39 cellular contexts compared by ENCODE assay signal in genomic region chr10:25724241-25724640, GRCh38.
"Had no signal": no experiment of that assay in that cellular context is flagged by ENCODE, and none has a peak within 500 bp of the region (broad histone marks: within the 10 kb centered on the region; RNA-seq: fewer than 3 reads in every experiment).

No MANE protein-coding gene starts in this region.

- H3K27me3 Mint-ChIP-seq: central memory CD8-positive, alpha-beta T cell had no signal

- FAIRE-seq: astrocyte, bronchial epithelial cell had no signal

- H3K27me3 ChIP-seq: adrenal gland, ascending aorta, body of pancreas, brain microvascular endothelial cell, breast epithelium, cardiac muscle cell had no signal

- H3K9me3 ChIP-seq: adrenal gland, ascending aorta, body of pancreas, breast epithelium had no signal

- H3K27ac Mint-ChIP-seq: activated naive CD4-positive, alpha-beta T cell treated with anti-CD3 and anti-CD28 coated beads for 36 hours; activated naive CD4-positive, alpha-beta T cell treated with anti-CD3 and anti-CD28 coated beads, Interleukin-2, amount 10 ng/mL, durations not matched to agents 7 days and 5 days; activated naive CD4-positive, alpha-beta T cell treated with anti-CD3 and anti-CD28 coated beads, Interleukin-2, amount 50 U/mL, for 24 hours; activated naive CD4-positive, alpha-beta T cell treated with anti-CD3 and anti-CD28 coated beads, Interleukin-2, amount 50 U/mL, for 72 hours; activated naive CD8-positive, alpha-beta T cell; activated naive CD8-positive, alpha-beta T cell treated with anti-CD3 and anti-CD28 coated beads for 36 hours; activated naive CD8-positive, alpha-beta T cell treated with anti-CD3 and anti-CD28 coated beads, Interleukin-2, amount 10 ng/mL, durations not matched to agents 7 days and 5 days; activated naive CD8-positive, alpha-beta T cell treated with anti-CD3 and anti-CD28 coated beads, Interleukin-2, amount 50 U/mL, for 24 hours; activated T-cell treated with anti-CD3 and anti-CD28 coated beads, Interleukin-2, amount 50 U/mL, for 24 hours; activated T-cell treated with anti-CD3 and anti-CD28 coated beads, Interleukin-2, amount 50 U/mL, for 72 hours; activated T-helper 1 cell treated with anti-CD3 and anti-CD28 coated beads, Interleukin-12 subunit alpha, Interleukin-12 subunit beta, Interleukin-2, Interleukin-4 antibody, amounts not matched to agents 30 ng/mL and 10 ng/mL and 1 ng/mL, durations not matched to agents 14 hours and 24 hours and 36 hours; activated T-helper 17 cell treated with anti-CD3 and anti-CD28 coated beads, Interleukin-2, amount 50 U/mL, for 72 hours; activated T-helper 2 cell treated with anti-CD3 and anti-CD28 coated beads, Interferon-gamma antibody, Interleukin-2, Interleukin-4, amounts not matched to agents 10 μg/mL and 5 μg/mL and 100 μg/mL, durations not matched to agents 14 hours and 24 hours and 36 hours; brain had no signal

- H3K36me3 Mint-ChIP-seq: activated naive CD4-positive, alpha-beta T cell treated with anti-CD3 and anti-CD28 coated beads, Interleukin-2, amount 10 ng/mL, durations not matched to agents 7 days and 5 days; activated naive CD4-positive, alpha-beta T cell treated with anti-CD3 and anti-CD28 coated beads, Interleukin-2, amount 50 U/mL, for 24 hours; activated naive CD4-positive, alpha-beta T cell treated with anti-CD3 and anti-CD28 coated beads, Interleukin-2, amount 50 U/mL, for 72 hours; activated naive CD8-positive, alpha-beta T cell; activated naive CD8-positive, alpha-beta T cell treated with anti-CD3 and anti-CD28 coated beads for 36 hours; activated naive CD8-positive, alpha-beta T cell treated with anti-CD3 and anti-CD28 coated beads, Interleukin-2, amount 10 ng/mL, durations not matched to agents 7 days and 5 days; brain had no signal

- H3K4me1 ChIP-seq: adrenal gland, ascending aorta, body of pancreas, breast epithelium had no signal

- ATAC-seq: activated naive CD4-positive, alpha-beta T cell treated with anti-CD3 and anti-CD28 coated beads, Interleukin-2, amount 50 U/mL, for 72 hours; activated naive CD8-positive, alpha-beta T cell treated with anti-CD3 and anti-CD28 coated beads, Interleukin-2, amount 50 U/mL, for 24 hours; activated T-cell treated with anti-CD3 and anti-CD28 coated beads, Interleukin-2, amount 50 U/mL, for 4 hours; activated T-cell treated with anti-CD3 and anti-CD28 coated beads, Interleukin-2, amount 50 U/mL, for 72 hours; activated T-helper 17 cell treated with anti-CD3 and anti-CD28 coated beads, Interleukin-2, amount 50 U/mL, for 72 hours; body of pancreas had no signal

- H3K36me3 ChIP-seq: adrenal gland, ascending aorta, brain microvascular endothelial cell, breast epithelium, cardiac muscle cell had no signal

- H3K27ac ChIP-seq: adrenal gland, ascending aorta, body of pancreas, brain microvascular endothelial cell, breast epithelium, cardiac muscle cell had no signal

- H3K4me3 ChIP-seq: adrenal gland, ascending aorta, body of pancreas, breast epithelium, cardiac muscle cell had no signal

- H3K9me3 Mint-ChIP-seq: activated naive CD4-positive, alpha-beta T cell treated with anti-CD3 and anti-CD28 coated beads for 36 hours; activated naive CD4-positive, alpha-beta T cell treated with anti-CD3 and anti-CD28 coated beads, Interleukin-2, amount 10 ng/mL, durations not matched to agents 7 days and 5 days; activated naive CD4-positive, alpha-beta T cell treated with anti-CD3 and anti-CD28 coated beads, Interleukin-2, amount 50 U/mL, for 24 hours; activated naive CD4-positive, alpha-beta T cell treated with anti-CD3 and anti-CD28 coated beads, Interleukin-2, amount 50 U/mL, for 72 hours; activated naive CD8-positive, alpha-beta T cell treated with anti-CD3 and anti-CD28 coated beads for 36 hours; activated naive CD8-positive, alpha-beta T cell treated with anti-CD3 and anti-CD28 coated beads, Interleukin-2, amount 10 ng/mL, durations not matched to agents 7 days and 5 days; activated naive CD8-positive, alpha-beta T cell treated with anti-CD3 and anti-CD28 coated beads, Interleukin-2, amount 50 U/mL, for 24 hours; activated T-cell treated with anti-CD3 and anti-CD28 coated beads, Interleukin-2, amount 50 U/mL, for 24 hours; activated T-cell treated with anti-CD3 and anti-CD28 coated beads, Interleukin-2, amount 50 U/mL, for 4 hours; activated T-cell treated with anti-CD3 and anti-CD28 coated beads, Interleukin-2, amount 50 U/mL, for 72 hours; activated T-helper 1 cell treated with anti-CD3 and anti-CD28 coated beads, Interleukin-12 subunit alpha, Interleukin-12 subunit beta, Interleukin-2, Interleukin-4 antibody, amounts not matched to agents 30 ng/mL and 10 ng/mL and 1 ng/mL, durations not matched to agents 14 hours and 24 hours and 36 hours; activated T-helper 17 cell treated with anti-CD3 and anti-CD28 coated beads, Interleukin-2, amount 50 U/mL, for 72 hours; activated T-helper 2 cell treated with anti-CD3 and anti-CD28 coated beads, Interferon-gamma antibody, Interleukin-2, Interleukin-4, amounts not matched to agents 10 μg/mL and 5 μg/mL and 100 μg/mL, durations not matched to agents 14 hours and 24 hours and 36 hours; brain; central memory CD8-positive, alpha-beta T cell had no signal

- H3K4me1 Mint-ChIP-seq: activated naive CD4-positive, alpha-beta T cell treated with anti-CD3 and anti-CD28 coated beads, Interleukin-2, amount 10 ng/mL, durations not matched to agents 7 days and 5 days; activated naive CD8-positive, alpha-beta T cell treated with anti-CD3 and anti-CD28 coated beads, Interleukin-2, amount 10 ng/mL, durations not matched to agents 7 days and 5 days; activated naive CD8-positive, alpha-beta T cell treated with anti-CD3 and anti-CD28 coated beads, Interleukin-2, amount 50 U/mL, for 24 hours; activated T-helper 17 cell treated with anti-CD3 and anti-CD28 coated beads, Interleukin-2, amount 50 U/mL, for 72 hours had no signal

- DNase-seq: activated effector memory CD4-positive, alpha-beta T cell treated with anti-CD3 and anti-CD28 coated beads, Interleukin-2, amount 50 U/mL, for 16 hours; activated gamma-delta T cell; activated gamma-delta T cell treated with Interleukin-2 at 50 U/mL for 16 hours; activated naive CD4-positive, alpha-beta T cell; activated naive CD4-positive, alpha-beta T cell treated with anti-CD3 and anti-CD28 coated beads for 36 hours; activated naive CD4-positive, alpha-beta T cell treated with anti-CD3 and anti-CD28 coated beads, Interleukin-2, amount 10 ng/mL, durations not matched to agents 7 days and 5 days; activated naive CD4-positive, alpha-beta T cell treated with anti-CD3 and anti-CD28 coated beads, Interleukin-2, amount 50 U/mL, for 16 hours; activated naive CD4-positive, alpha-beta T cell treated with Interleukin-2 at 50 U/mL for 16 hours; activated naive CD8-positive, alpha-beta T cell treated with anti-CD3 and anti-CD28 coated beads for 36 hours; activated naive CD8-positive, alpha-beta T cell treated with anti-CD3 and anti-CD28 coated beads, Interleukin-2, amount 10 ng/mL, durations not matched to agents 7 days and 5 days; activated naive CD8-positive, alpha-beta T cell treated with anti-CD3 and anti-CD28 coated beads, Interleukin-2, amount 50 U/mL, for 24 hours; activated T-cell treated with anti-CD3 and anti-CD28 coated beads, Interleukin-2, amount 50 U/mL, for 1 hour; activated T-cell treated with anti-CD3 and anti-CD28 coated beads, Interleukin-2, amount 50 U/mL, for 24 hours; activated T-cell treated with anti-CD3 and anti-CD28 coated beads, Interleukin-2, amount 50 U/mL, for 4 hours; activated T-cell treated with anti-CD3 and anti-CD28 coated beads, Interleukin-2, amount 50 U/mL, for 48 hours; activated T-cell treated with anti-CD3 and anti-CD28 coated beads, Interleukin-2, amount 50 U/mL, for 72 hours; adrenal gland; amniotic stem cell; amygdala; anterior cingulate cortex; aorta; body of pancreas; brain microvascular endothelial cell; caudate nucleus; central memory CD4-positive, alpha-beta T cell; cerebellar nuclear complex had no signal

- H3K4me3 Mint-ChIP-seq: activated naive CD4-positive, alpha-beta T cell treated with anti-CD3 and anti-CD28 coated beads for 36 hours; activated naive CD4-positive, alpha-beta T cell treated with anti-CD3 and anti-CD28 coated beads, Interleukin-2, amount 10 ng/mL, durations not matched to agents 7 days and 5 days; activated naive CD4-positive, alpha-beta T cell treated with anti-CD3 and anti-CD28 coated beads, Interleukin-2, amount 50 U/mL, for 24 hours; activated naive CD8-positive, alpha-beta T cell; activated naive CD8-positive, alpha-beta T cell treated with anti-CD3 and anti-CD28 coated beads for 36 hours; activated naive CD8-positive, alpha-beta T cell treated with anti-CD3 and anti-CD28 coated beads, Interleukin-2, amount 10 ng/mL, durations not matched to agents 7 days and 5 days; activated naive CD8-positive, alpha-beta T cell treated with anti-CD3 and anti-CD28 coated beads, Interleukin-2, amount 50 U/mL, for 24 hours; activated T-cell treated with anti-CD3 and anti-CD28 coated beads, Interleukin-2, amount 50 U/mL, for 24 hours; activated T-cell treated with anti-CD3 and anti-CD28 coated beads, Interleukin-2, amount 50 U/mL, for 4 hours; activated T-cell treated with anti-CD3 and anti-CD28 coated beads, Interleukin-2, amount 50 U/mL, for 72 hours; activated T-helper 1 cell treated with anti-CD3 and anti-CD28 coated beads, Interleukin-12 subunit alpha, Interleukin-12 subunit beta, Interleukin-2, Interleukin-4 antibody, amounts not matched to agents 30 ng/mL and 10 ng/mL and 1 ng/mL, durations not matched to agents 14 hours and 24 hours and 36 hours; activated T-helper 17 cell treated with anti-CD3 and anti-CD28 coated beads, Interleukin-2, amount 50 U/mL, for 72 hours; brain; central memory CD8-positive, alpha-beta T cell had no signal
